ENCODE assay signal across 31 cellular contexts in the genomic region with DNA sequence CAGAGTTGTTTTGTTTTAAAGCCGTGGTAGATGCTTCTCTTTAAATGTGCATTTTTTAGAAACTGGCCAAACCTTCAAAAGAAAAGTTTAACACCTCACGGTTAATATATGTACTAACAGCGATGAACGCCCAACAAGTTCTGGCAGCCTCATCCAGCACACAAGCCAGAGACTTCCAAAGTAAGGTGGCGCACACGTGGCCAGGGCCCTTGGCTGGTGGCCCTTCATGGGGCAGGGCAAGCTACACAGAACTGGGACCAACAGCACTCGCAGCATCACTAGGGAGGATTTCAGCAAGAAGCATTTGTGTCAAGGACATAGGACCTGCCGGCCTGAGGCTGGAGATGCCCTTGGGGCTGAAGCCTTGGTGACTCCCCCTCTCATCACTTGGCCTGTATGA.
"Had no signal": no experiment of that assay in that cellular context is flagged by ENCODE, and none has a peak within 500 bp of the region (broad histone marks: within the 10 kb centered on the region; RNA-seq: fewer than 3 reads in every experiment).

No MANE protein-coding gene starts in this region.

- H2AFZ ChIP-seq: neural progenitor cell had no signal

- DNase-seq: dermis blood vessel endothelial cell; effector memory CD8-positive, alpha-beta T cell; foreskin fibroblast; gastrocnemius medialis; head of caudate nucleus; hippocampal formation; left colon; mesenchymal stem cell; mucosa of descending colon; naive B cell; nucleus accumbens; ovary; retina; right lobe of liver; small intestine; stimulated activated CD4-positive, alpha-beta T cell treated with anti-CD3 and anti-CD28 coated beads, Interleukin-15, amount 100 ng/mL, for 24 hours; stimulated activated CD4-positive, alpha-beta T cell treated with anti-CD3 and anti-CD28 coated beads, Interleukin-2, amount 100 ng/mL, for 48 hours; stimulated activated naive CD4-positive, alpha-beta T cell; stimulated activated naive CD8-positive, alpha-beta T cell treated with anti-CD3 and anti-CD28 coated beads, Interleukin-15, amount 100 ng/mL, for 72 hours; transverse colon; upper lobe of right lung; uterus had no signal

- ATAC-seq: effector memory CD8-positive, alpha-beta T cell; esophagus mucosa; gastrocnemius medialis; left colon; mucosa of descending colon; right lobe of liver; stimulated activated naive CD8-positive, alpha-beta T cell treated with anti-CD3 and anti-CD28 coated beads, Interleukin-15, amount 100 ng/mL, for 72 hours; upper lobe of right lung had no signal

- H3K4me3 ChIP-seq: coronary artery, gastrocnemius medialis, lung, mucosa of descending colon, neural progenitor cell, ovary, right lobe of liver, suprapubic skin, transverse colon, upper lobe of right lung, uterus had no signal

- H3K4me1 Mint-ChIP-seq: nephron had no signal

- H3K27ac Mint-ChIP-seq: effector memory CD8-positive, alpha-beta T cell; mesothelial cell of epicardium; neural progenitor cell; stimulated activated naive CD8-positive, alpha-beta T cell treated with anti-CD3 and anti-CD28 coated beads, Interleukin-15, amount 100 ng/mL, for 72 hours had no signal

- H3K9ac ChIP-seq: neural progenitor cell had no signal

- H3K9me3 ChIP-seq: gastrocnemius medialis, mucosa of descending colon, ovary, right lobe of liver, suprapubic skin, transverse colon, upper lobe of right lung, uterus had no signal

- H3K27me3 ChIP-seq: gastrocnemius medialis, neural progenitor cell, ovary, right lobe of liver, suprapubic skin, transverse colon, upper lobe of right lung, uterus had no signal

- H3K4me1 ChIP-seq: right lobe of liver, uterus had no signal

- H3K27me3 Mint-ChIP-seq: effector memory CD8-positive, alpha-beta T cell; naive B cell; stimulated activated naive CD8-positive, alpha-beta T cell treated with anti-CD3 and anti-CD28 coated beads, Interleukin-15, amount 100 ng/mL, for 72 hours had no signal

- H3K4me2 ChIP-seq: neural progenitor cell had no signal

- FAIRE-seq: endometrium, islet of Langerhans, small intestine had no signal

- H3K27ac ChIP-seq: coronary artery, neural progenitor cell, ovary, right lobe of liver, suprapubic skin, transverse colon, upper lobe of right lung, uterus had no signal

- H3K9me3 Mint-ChIP-seq: effector memory CD8-positive, alpha-beta T cell; mesothelial cell of epicardium; naive B cell; nephron; neural progenitor cell; stimulated activated naive CD8-positive, alpha-beta T cell treated with anti-CD3 and anti-CD28 coated beads, Interleukin-15, amount 100 ng/mL, for 72 hours had no signal

- H3K4me3 Mint-ChIP-seq: effector memory CD8-positive, alpha-beta T cell; mesothelial cell of epicardium; naive B cell; nephron; neural progenitor cell; stimulated activated naive CD8-positive, alpha-beta T cell treated with anti-CD3 and anti-CD28 coated beads, Interleukin-15, amount 100 ng/mL, for 72 hours had no signal

- H3K36me3 ChIP-seq: neural progenitor cell, ovary, uterus had no signal
